ENCODE assay signal across 20 cellular contexts in genomic region chr17:29238133-29238850, GRCh38. TPM values are rescaled to one million over a fixed set of nuclear protein-coding genes. Genes with fewer than 3 reads are reported as not detected.
DNase-seq lines count a peak whose midpoint lies in the region; ATAC-seq and TF ChIP-seq lines count a peak whose summit lies in the region.
"Had no signal": no experiment of that assay in that cellular context is flagged by ENCODE, and none has a peak within 500 bp of the region (broad histone marks: within the 10 kb centered on the region; RNA-seq: fewer than 3 reads in every experiment).

No MANE protein-coding gene starts in this region.

- H2AFZ ChIP-seq in SK-N-SH (ENCODE audit: low read depth) = peak overlapping the region; percentile 32; the same call in 1 of the 2 replicates

- H3K36me3 ChIP-seq in SK-N-SH (replicated peaks in 1 of 2; ENCODE audit: control insufficient read depth in 1 of 2, insufficient read depth in 2 of 2, low read length in 1 of 2) = no peaks in the 10 kb centered on the region
- H3K36me3 ChIP-seq in RWPE2 (ENCODE audit: low read depth) = no peaks in the 10 kb centered on the region
- H3K36me3 ChIP-seq in skeletal muscle satellite cell (ENCODE audit: insufficient read depth, low read length) = no peaks in the 10 kb centered on the region
- H3K36me3 ChIP-seq in ovary = no peaks in the 10 kb centered on the region
- H3K36me3 ChIP-seq: neutrophil had no signal

- peaks cover 33% of the 10 kb centered on the region for H3F3A ChIP-seq in SK-N-SH (replicated peaks; ENCODE audit: insufficient read depth)

- no peak overlapping the region for H3K27ac Mint-ChIP-seq in stimulated activated naive CD8-positive, alpha-beta T cell treated with anti-CD3 and anti-CD28 coated beads, Interleukin-15, amount 100 ng/mL, for 72 hours
- H3K27ac Mint-ChIP-seq: activated naive CD4-positive, alpha-beta T cell treated with anti-CD3 and anti-CD28 coated beads, Interleukin-2, amount 50 U/mL, for 24 hours; T-cell had no signal

- intact Hi-C loops in ovary (cut with DNase I) = no loop called here

- H3K9me2 ChIP-seq in SK-N-SH = no peaks in the 10 kb centered on the region

- no peaks in the 10 kb centered on the region for H3K79me2 ChIP-seq in SK-N-SH (ENCODE audit: insufficient read depth)

- H3K27me3 ChIP-seq in SK-N-SH (ENCODE audit: insufficient read depth) (no peaks in the 10 kb centered on the region), RWPE2 (ENCODE audit: insufficient read depth, poor library complexity, severe bottlenecking) (no peaks in the 10 kb centered on the region), skeletal muscle satellite cell (ENCODE audit: control insufficient read depth, insufficient read depth, low read length) (no peaks in the 10 kb centered on the region), ovary (no peaks in the 10 kb centered on the region)
- H3K27me3 ChIP-seq: neutrophil had no signal

- ATAC-seq in SK-N-SH treated with all-trans-retinoic acid at 6 μM for 48 hours (no peak), RWPE2 (ENCODE audit: low read depth) (no peak), HG02763 (IDR thresholded peaks at IDR 0.05; ENCODE audit: unreplicated experiment) (no peak)
- ATAC-seq in stimulated activated naive CD8-positive, alpha-beta T cell treated with anti-CD3 and anti-CD28 coated beads, Interleukin-15, amount 100 ng/mL, for 72 hours = no peak
- ATAC-seq: activated CD4-positive, CD25-positive, alpha-beta regulatory T cell treated with anti-CD3 and anti-CD28 coated beads, Interleukin-2, amount 50 U/mL, for 24 hours; PC-3; T-cell had no signal

- TF ChIP-seq RAD21 in SK-N-SH (IDR thresholded peaks at IDR 0.05; ENCODE audit: low read length) = no peak

- H3K4me2 ChIP-seq in SK-N-SH (no peak overlapping the region), skeletal muscle satellite cell (ENCODE audit: low read length) (peak overlapping the region; percentile 36)
- H3K4me2 ChIP-seq: smooth muscle cell had no signal

- H3K9me3 ChIP-seq in SK-N-SH (no peaks in the 10 kb centered on the region), RWPE2 (ENCODE audit: severe bottlenecking) (no peaks in the 10 kb centered on the region), skeletal muscle satellite cell (replicated peaks; ENCODE audit: low read length) (no peaks in the 10 kb centered on the region), ovary (no peaks in the 10 kb centered on the region)
- H3K9me3 ChIP-seq: neutrophil had no signal

- TF ChIP-seq CTCF in SK-N-SH (IDR thresholded peaks at IDR 0.05) (no peak), RWPE2 (IDR thresholded peaks at IDR 0.05; ENCODE audit: poor library complexity, severe bottlenecking) (no peak), fibroblast of mammary gland (conservative IDR thresholded peaks at IDR 0.05; ENCODE audit: control insufficient read depth, insufficient read depth, low read depth, low read length) (no peak), ovary (IDR thresholded peaks at IDR 0.05) (no peak)

- WGBS in SK-N-SH (ENCODE audit: low lambda C conversion rate) = 88% methylated on average over 8 of the region's 8 CpGs
- WGBS in ovary, 3 donors = 81 to 89% (median 86%) methylated on average over 8 of the region's 8 CpGs

- CTCF ChIA-PET in SK-N-SH (lab: Yijun Ruan, JAX) = interaction anchor here (0.6 to 2.3 kb wide), 8 partner anchors 14 to 114 kb away, joined by 3 to 10 read pairs (median 4); partner anchors contain the start of gene MYO18A

- H3K27ac ChIP-seq in SK-N-SH (ENCODE audit: low read depth in 2 of 2, low read length in 1 of 2) (peak overlapping the region in 1 of 2 experiments; percentile 15; a peak in 1 of 4 replicates), RWPE2 (ENCODE audit: poor library complexity, severe bottlenecking) (peak overlapping the region; percentile 79), ovary (no peak overlapping the region)
- H3K27ac ChIP-seq: neutrophil had no signal

- DNase-seq in SK-N-SH (no peak), RWPE2 (ENCODE audit: low spot score) (no peak), fibroblast of mammary gland (ENCODE audit: low read depth) (peak; percentile 82), ovary (no peak)
- no peak for DNase-seq in stimulated activated naive CD8-positive, alpha-beta T cell treated with anti-CD3 and anti-CD28 coated beads, Interleukin-15, amount 100 ng/mL, for 72 hours
- DNase-seq: activated T-cell treated with anti-CD3 and anti-CD28 coated beads for 4 hours, Calu3, NCI-H1105 treated with DMSO at 0.1 percent for 48 hours, PC-3, T-cell had no signal

- no peaks in the 10 kb centered on the region for H3K4me1 Mint-ChIP-seq in stimulated activated naive CD8-positive, alpha-beta T cell treated with anti-CD3 and anti-CD28 coated beads, Interleukin-15, amount 100 ng/mL, for 72 hours

- POLR2A ChIA-PET in SK-N-SH (lab: Yijun Ruan, JAX) = no interaction called here

- H3K4me3 Mint-ChIP-seq in stimulated activated naive CD8-positive, alpha-beta T cell treated with anti-CD3 and anti-CD28 coated beads, Interleukin-15, amount 100 ng/mL, for 72 hours = no peak overlapping the region
- H3K4me3 Mint-ChIP-seq: activated naive CD4-positive, alpha-beta T cell treated with anti-CD3 and anti-CD28 coated beads, Interleukin-2, amount 50 U/mL, for 24 hours; T-cell had no signal

- no peaks in the 10 kb centered on the region for H4K20me1 ChIP-seq in SK-N-SH (ENCODE audit: insufficient read depth)

- no peaks in the 10 kb centered on the region for H3K9me3 Mint-ChIP-seq in stimulated activated naive CD8-positive, alpha-beta T cell treated with anti-CD3 and anti-CD28 coated beads, Interleukin-15, amount 100 ng/mL, for 72 hours
- H3K9me3 Mint-ChIP-seq: activated naive CD4-positive, alpha-beta T cell treated with anti-CD3 and anti-CD28 coated beads, Interleukin-2, amount 50 U/mL, for 24 hours; T-cell had no signal

- no peak for TF ChIP-seq EP300 in SK-N-SH (IDR thresholded peaks at IDR 0.05; ENCODE audit: borderline replicate concordance in 1 of 2, low read depth in 1 of 2, low read length in 1 of 2)
- no peak for TF ChIP-seq EP300 in ovary (IDR thresholded peaks at IDR 0.05)

- H3K4me1 ChIP-seq in SK-N-SH (ENCODE audit: control insufficient read depth in 1 of 2, insufficient read depth in 2 of 2, low read depth in 1 of 2, low read length in 1 of 2) (peaks cover 15 to 28% of the 10 kb centered on the region in 2 experiments), RWPE2 (ENCODE audit: insufficient read depth, poor library complexity, severe bottlenecking) (peaks cover 31% of the 10 kb centered on the region), skeletal muscle satellite cell (ENCODE audit: control insufficient read depth, insufficient read depth, low read length) (peaks cover 38% of the 10 kb centered on the region), ovary (ENCODE audit: insufficient read depth) (no peaks in the 10 kb centered on the region)

- no peak overlapping the region for H3K9ac ChIP-seq in SK-N-SH
- peak overlapping the region; percentile 9 for H3K9ac ChIP-seq in skeletal muscle satellite cell (ENCODE audit: low read depth, low read length)

- TF ChIP-seq POLR2A in ovary (IDR thresholded peaks at IDR 0.05) = no peak

- H3K4me3 ChIP-seq in SK-N-SH (ENCODE audit: low read depth in 2 of 2, low read length in 1 of 2) (no peak overlapping the region), RWPE2 (ENCODE audit: severe bottlenecking) (no peak overlapping the region), fibroblast of mammary gland (ENCODE audit: control insufficient read depth, low read depth, low read length) (no peak overlapping the region), skeletal muscle satellite cell (ENCODE audit: low read length) (peak overlapping the region; percentile 7), ovary (no peak overlapping the region)
- H3K4me3 ChIP-seq: smooth muscle cell had no signal

- H3K27me3 Mint-ChIP-seq in stimulated activated naive CD8-positive, alpha-beta T cell treated with anti-CD3 and anti-CD28 coated beads, Interleukin-15, amount 100 ng/mL, for 72 hours = no peaks in the 10 kb centered on the region
- H3K27me3 Mint-ChIP-seq: activated naive CD4-positive, alpha-beta T cell treated with anti-CD3 and anti-CD28 coated beads, Interleukin-2, amount 50 U/mL, for 24 hours; T-cell had no signal

TF ChIP-seq in SK-N-SH treated with all-trans-retinoic acid at 6 μM for 48 hours, 23 proteins besides CTCF, POLR2A, EP300 and RAD21 (continues in another document):
- TF ChIP-seq ZNF565 (CRISPR knock-in tag; conservative IDR thresholded peaks at IDR 0.05; ENCODE audit: low read depth) = no peak
- TF ChIP-seq ZC3H10 (CRISPR knock-in tag; IDR thresholded peaks at IDR 0.05) = no peak
- no peak for TF ChIP-seq POU6F1 (CRISPR knock-in tag; IDR thresholded peaks at IDR 0.05; ENCODE audit: borderline replicate concordance, low read depth)

RNA-seq across cellular contexts. Expression of gene CRYBA1, which starts 8.4 kb away (rescaled TPM):
- polyA plus RNA-seq in SK-N-SH (2012; rRNA removed) = not detected in 2 replicates
- not detected in 2 replicates for polyA plus RNA-seq in SK-N-SH (2012; cell fraction: cytosol; rRNA removed)
- not detected in 2 replicates for polyA plus RNA-seq in SK-N-SH (2012; cell fraction: nucleus; rRNA removed)
- total RNA-seq in skeletal muscle satellite cell (2012; rRNA removed) = not detected in 2 replicates
- not detected for total RNA-seq in ovary
- not detected for polyA plus RNA-seq in ovary
- total RNA-seq: Calu3, epithelial cell of proximal tubule, lower leg skin, NCI-H460, PC-3, smooth muscle cell, T-cell had no signal
- polyA plus RNA-seq: smooth muscle cell had no signal

RNA-seq across cellular contexts. Expression of gene NUFIP2, which starts 55.7 kb away (rescaled TPM):
- polyA plus RNA-seq in SK-N-SH (2012; rRNA removed) (9.0 and 11.4 TPM in 2 replicates), ovary (10 to 100 TPM in 1 of 2 donors, 1 to 10 TPM in 1; 8.1 to 18.9 TPM)
- polyA plus RNA-seq in SK-N-SH (2012; cell fraction: cytosol; rRNA removed) = 6.2 and 6.3 TPM in 2 replicates
- 4.1 and 10.9 TPM in 2 replicates for polyA plus RNA-seq in SK-N-SH (2012; cell fraction: nucleus; rRNA removed)
- total RNA-seq in skeletal muscle satellite cell (2012; rRNA removed) = 38.0 and 40.8 TPM in 2 replicates
- total RNA-seq in ovary = 10 to 100 TPM; 25.0 to 52.4 (median 37.9) TPM

RNA-seq across cellular contexts. Expression of gene MYO18A, which starts 58.1 kb away (rescaled TPM):
- polyA plus RNA-seq in SK-N-SH (2012; rRNA removed) (6.0 and 6.6 TPM in 2 replicates), ovary (10 to 100 TPM; 24.2 to 30.9 TPM)
- polyA plus RNA-seq in SK-N-SH (2012; cell fraction: cytosol; rRNA removed) = 5.2 and 5.3 TPM in 2 replicates
- 31.2 and 36.7 TPM in 2 replicates for polyA plus RNA-seq in SK-N-SH (2012; cell fraction: nucleus; rRNA removed)
- 19.9 and 29.2 TPM in 2 replicates for total RNA-seq in skeletal muscle satellite cell (2012; rRNA removed)
- total RNA-seq in ovary = 10 to 100 TPM; 23.0 to 53.9 (median 35.3) TPM
